Comparison of ENCODE assay signal across 38 cellular contexts in the genomic region with DNA sequence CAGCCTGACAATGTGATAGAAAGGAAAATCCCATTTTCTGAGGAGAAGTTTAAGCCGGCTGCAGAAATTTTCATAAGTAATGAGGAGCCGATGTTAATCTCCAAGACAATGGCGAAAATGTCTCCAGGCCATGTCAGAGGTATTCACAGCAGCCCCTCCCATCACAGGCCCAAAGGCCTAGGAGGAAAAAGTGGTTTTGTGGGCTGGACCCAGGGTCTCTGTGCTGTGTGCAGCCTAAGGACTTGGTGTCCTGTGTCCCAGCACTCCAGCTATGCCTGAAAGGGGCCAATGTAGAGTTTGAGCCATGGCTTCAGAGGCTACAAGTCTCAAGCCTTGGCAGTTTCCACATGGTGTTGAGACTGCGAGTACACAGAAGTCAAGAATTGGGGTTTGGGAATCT. TPM values are rescaled to one million over a fixed set of nuclear protein-coding genes. Genes with fewer than 3 reads are reported as not detected.
"Had no signal": no experiment of that assay in that cellular context is flagged by ENCODE, and none has a peak within 500 bp of the region (broad histone marks: within the 10 kb centered on the region; RNA-seq: fewer than 3 reads in every experiment).

No MANE protein-coding gene starts in this region.

- H3K4me1 Mint-ChIP-seq: activated naive CD4-positive, alpha-beta T cell treated with anti-CD3 and anti-CD28 coated beads, Interleukin-2, amount 10 ng/mL, durations not matched to agents 7 days and 5 days; activated naive CD4-positive, alpha-beta T cell treated with anti-CD3 and anti-CD28 coated beads, Interleukin-2, amount 50 U/mL, for 24 hours; activated naive CD8-positive, alpha-beta T cell treated with anti-CD3 and anti-CD28 coated beads for 36 hours; activated naive CD8-positive, alpha-beta T cell treated with anti-CD3 and anti-CD28 coated beads, Interleukin-2, amount 10 ng/mL, durations not matched to agents 7 days and 5 days; activated naive CD8-positive, alpha-beta T cell treated with anti-CD3 and anti-CD28 coated beads, Interleukin-2, amount 50 U/mL, for 24 hours; activated T-helper 17 cell treated with anti-CD3 and anti-CD28 coated beads, Interleukin-2, amount 50 U/mL, for 72 hours; brain; central memory CD8-positive, alpha-beta T cell had no signal

- H3K4me3 ChIP-seq: adrenal gland, ascending aorta, body of pancreas, breast epithelium, cardiac muscle cell had no signal

- H3K4me3 Mint-ChIP-seq: activated naive CD4-positive, alpha-beta T cell treated with anti-CD3 and anti-CD28 coated beads for 36 hours; activated naive CD4-positive, alpha-beta T cell treated with anti-CD3 and anti-CD28 coated beads, Interleukin-2, amount 10 ng/mL, durations not matched to agents 7 days and 5 days; activated naive CD4-positive, alpha-beta T cell treated with anti-CD3 and anti-CD28 coated beads, Interleukin-2, amount 50 U/mL, for 24 hours; activated naive CD8-positive, alpha-beta T cell; activated naive CD8-positive, alpha-beta T cell treated with anti-CD3 and anti-CD28 coated beads for 36 hours; activated naive CD8-positive, alpha-beta T cell treated with anti-CD3 and anti-CD28 coated beads, Interleukin-2, amount 10 ng/mL, durations not matched to agents 7 days and 5 days; activated naive CD8-positive, alpha-beta T cell treated with anti-CD3 and anti-CD28 coated beads, Interleukin-2, amount 50 U/mL, for 24 hours; activated T-cell treated with anti-CD3 and anti-CD28 coated beads, Interleukin-2, amount 50 U/mL, for 4 hours; activated T-cell treated with anti-CD3 and anti-CD28 coated beads, Interleukin-2, amount 50 U/mL, for 72 hours; activated T-helper 1 cell treated with anti-CD3 and anti-CD28 coated beads, Interleukin-12 subunit alpha, Interleukin-12 subunit beta, Interleukin-2, Interleukin-4 antibody, amounts not matched to agents 30 ng/mL and 10 ng/mL and 1 ng/mL, durations not matched to agents 14 hours and 24 hours and 36 hours; activated T-helper 17 cell treated with anti-CD3 and anti-CD28 coated beads, Interleukin-2, amount 50 U/mL, for 72 hours; brain; central memory CD8-positive, alpha-beta T cell had no signal

- H3K9me3 ChIP-seq: adrenal gland, ascending aorta, body of pancreas, breast epithelium had no signal

- H3K36me3 Mint-ChIP-seq: activated naive CD4-positive, alpha-beta T cell treated with anti-CD3 and anti-CD28 coated beads, Interleukin-2, amount 10 ng/mL, durations not matched to agents 7 days and 5 days; activated naive CD4-positive, alpha-beta T cell treated with anti-CD3 and anti-CD28 coated beads, Interleukin-2, amount 50 U/mL, for 24 hours; activated naive CD8-positive, alpha-beta T cell; activated naive CD8-positive, alpha-beta T cell treated with anti-CD3 and anti-CD28 coated beads for 36 hours; activated naive CD8-positive, alpha-beta T cell treated with anti-CD3 and anti-CD28 coated beads, Interleukin-2, amount 10 ng/mL, durations not matched to agents 7 days and 5 days; brain had no signal

- H3K27ac Mint-ChIP-seq: activated naive CD4-positive, alpha-beta T cell treated with anti-CD3 and anti-CD28 coated beads for 36 hours; activated naive CD4-positive, alpha-beta T cell treated with anti-CD3 and anti-CD28 coated beads, Interleukin-2, amount 10 ng/mL, durations not matched to agents 7 days and 5 days; activated naive CD4-positive, alpha-beta T cell treated with anti-CD3 and anti-CD28 coated beads, Interleukin-2, amount 50 U/mL, for 24 hours; activated naive CD4-positive, alpha-beta T cell treated with anti-CD3 and anti-CD28 coated beads, Interleukin-2, amount 50 U/mL, for 72 hours; activated naive CD8-positive, alpha-beta T cell; activated naive CD8-positive, alpha-beta T cell treated with anti-CD3 and anti-CD28 coated beads for 36 hours; activated naive CD8-positive, alpha-beta T cell treated with anti-CD3 and anti-CD28 coated beads, Interleukin-2, amount 10 ng/mL, durations not matched to agents 7 days and 5 days; activated naive CD8-positive, alpha-beta T cell treated with anti-CD3 and anti-CD28 coated beads, Interleukin-2, amount 50 U/mL, for 24 hours; activated T-cell treated with anti-CD3 and anti-CD28 coated beads, Interleukin-2, amount 50 U/mL, for 72 hours; activated T-helper 1 cell treated with anti-CD3 and anti-CD28 coated beads, Interleukin-12 subunit alpha, Interleukin-12 subunit beta, Interleukin-2, Interleukin-4 antibody, amounts not matched to agents 30 ng/mL and 10 ng/mL and 1 ng/mL, durations not matched to agents 14 hours and 24 hours and 36 hours; activated T-helper 17 cell treated with anti-CD3 and anti-CD28 coated beads, Interleukin-2, amount 50 U/mL, for 72 hours; activated T-helper 2 cell treated with anti-CD3 and anti-CD28 coated beads, Interferon-gamma antibody, Interleukin-2, Interleukin-4, amounts not matched to agents 10 μg/mL and 5 μg/mL and 100 μg/mL, durations not matched to agents 14 hours and 24 hours and 36 hours; brain had no signal

- H3K27ac ChIP-seq: adrenal gland, ascending aorta, body of pancreas, brain microvascular endothelial cell, breast epithelium, cardiac muscle cell had no signal

- ATAC-seq: activated naive CD4-positive, alpha-beta T cell treated with anti-CD3 and anti-CD28 coated beads, Interleukin-2, amount 50 U/mL, for 72 hours; activated naive CD8-positive, alpha-beta T cell treated with anti-CD3 and anti-CD28 coated beads, Interleukin-2, amount 50 U/mL, for 24 hours; activated T-cell treated with anti-CD3 and anti-CD28 coated beads, Interleukin-2, amount 50 U/mL, for 4 hours; activated T-cell treated with anti-CD3 and anti-CD28 coated beads, Interleukin-2, amount 50 U/mL, for 72 hours; activated T-helper 17 cell treated with anti-CD3 and anti-CD28 coated beads, Interleukin-2, amount 50 U/mL, for 72 hours; body of pancreas had no signal

- H3K36me3 ChIP-seq: adrenal gland, ascending aorta, brain microvascular endothelial cell, breast epithelium, cardiac muscle cell had no signal

- H3K27me3 Mint-ChIP-seq: activated naive CD4-positive, alpha-beta T cell treated with anti-CD3 and anti-CD28 coated beads, Interleukin-2, amount 10 ng/mL, durations not matched to agents 7 days and 5 days; activated naive CD4-positive, alpha-beta T cell treated with anti-CD3 and anti-CD28 coated beads, Interleukin-2, amount 50 U/mL, for 24 hours; activated naive CD8-positive, alpha-beta T cell treated with anti-CD3 and anti-CD28 coated beads for 36 hours; activated naive CD8-positive, alpha-beta T cell treated with anti-CD3 and anti-CD28 coated beads, Interleukin-2, amount 10 ng/mL, durations not matched to agents 7 days and 5 days; activated naive CD8-positive, alpha-beta T cell treated with anti-CD3 and anti-CD28 coated beads, Interleukin-2, amount 50 U/mL, for 24 hours; activated T-helper 17 cell treated with anti-CD3 and anti-CD28 coated beads, Interleukin-2, amount 50 U/mL, for 72 hours; central memory CD8-positive, alpha-beta T cell had no signal

- FAIRE-seq: astrocyte, bronchial epithelial cell had no signal

- H3K4me1 ChIP-seq: adrenal gland, ascending aorta, body of pancreas, breast epithelium had no signal

- DNase-seq: activated effector memory CD4-positive, alpha-beta T cell treated with anti-CD3 and anti-CD28 coated beads, Interleukin-2, amount 50 U/mL, for 16 hours; activated effector memory CD4-positive, alpha-beta T cell treated with Interleukin-2 at 50 U/mL for 16 hours; activated gamma-delta T cell; activated gamma-delta T cell treated with Interleukin-2 at 50 U/mL for 16 hours; activated naive CD4-positive, alpha-beta T cell; activated naive CD4-positive, alpha-beta T cell treated with anti-CD3 and anti-CD28 coated beads for 36 hours; activated naive CD4-positive, alpha-beta T cell treated with anti-CD3 and anti-CD28 coated beads, Interleukin-2, amount 10 ng/mL, durations not matched to agents 7 days and 5 days; activated naive CD4-positive, alpha-beta T cell treated with anti-CD3 and anti-CD28 coated beads, Interleukin-2, amount 50 U/mL, for 16 hours; activated naive CD4-positive, alpha-beta T cell treated with Interleukin-2 at 50 U/mL for 16 hours; activated naive CD8-positive, alpha-beta T cell treated with anti-CD3 and anti-CD28 coated beads for 36 hours; activated naive CD8-positive, alpha-beta T cell treated with anti-CD3 and anti-CD28 coated beads, Interleukin-2, amount 10 ng/mL, durations not matched to agents 7 days and 5 days; activated naive CD8-positive, alpha-beta T cell treated with anti-CD3 and anti-CD28 coated beads, Interleukin-2, amount 50 U/mL, for 24 hours; activated T-cell treated with anti-CD3 and anti-CD28 coated beads, Interleukin-2, amount 50 U/mL, for 4 hours; activated T-cell treated with anti-CD3 and anti-CD28 coated beads, Interleukin-2, amount 50 U/mL, for 48 hours; activated T-cell treated with anti-CD3 and anti-CD28 coated beads, Interleukin-2, amount 50 U/mL, for 72 hours; adrenal gland; amniotic stem cell; amygdala; anterior cingulate cortex; aorta; body of pancreas; brain microvascular endothelial cell; caudate nucleus; central memory CD4-positive, alpha-beta T cell; cerebellar nuclear complex had no signal

RNA-seq across cellular contexts. Expression of a gene that starts 32.9 kb away (rescaled TPM):
- total RNA-seq: activated naive CD4-positive, alpha-beta T cell treated with anti-CD3 and anti-CD28 coated beads for 36 hours; activated naive CD4-positive, alpha-beta T cell treated with anti-CD3 and anti-CD28 coated beads, Interleukin-2, amount 50 U/mL, for 72 hours; activated naive CD8-positive, alpha-beta T cell treated with anti-CD3 and anti-CD28 coated beads for 36 hours; activated naive CD8-positive, alpha-beta T cell treated with anti-CD3 and anti-CD28 coated beads, Interleukin-2, amount 10 ng/mL, durations not matched to agents 7 days and 5 days; activated T-cell treated with anti-CD3 and anti-CD28 coated beads, Interleukin-2, amount 50 U/mL, for 72 hours; activated T-helper 1 cell treated with anti-CD3 and anti-CD28 coated beads, Interleukin-12 subunit alpha, Interleukin-12 subunit beta, Interleukin-2, Interleukin-4 antibody, amounts not matched to agents 30 ng/mL and 10 ng/mL and 1 ng/mL, durations not matched to agents 14 hours and 24 hours and 36 hours; activated T-helper 17 cell treated with anti-CD3 and anti-CD28 coated beads, Interleukin-2, amount 50 U/mL, for 72 hours; activated T-helper 2 cell treated with anti-CD3 and anti-CD28 coated beads, Interferon-gamma antibody, Interleukin-2, Interleukin-4, amounts not matched to agents 10 μg/mL and 5 μg/mL and 100 μg/mL, durations not matched to agents 14 hours and 24 hours and 36 hours had no signal
